31 cellular contexts compared by ENCODE assay signal in genomic region chr2:236246711-236247246, GRCh38. TPM values are rescaled to one million over a fixed set of nuclear protein-coding genes. Genes with fewer than 3 reads are reported as not detected.
"Had no signal": no experiment of that assay in that cellular context is flagged by ENCODE, and none has a peak within 500 bp of the region (broad histone marks: within the 10 kb centered on the region; RNA-seq: fewer than 3 reads in every experiment).

No MANE protein-coding gene starts in this region.

- H3K27ac ChIP-seq: breast epithelium, esophagus squamous epithelium, ovary, prostate gland, skin epidermis, thoracic aorta had no signal

- H3K27me3 ChIP-seq: breast epithelium, ovary had no signal

- H3K36me3 ChIP-seq: breast epithelium, esophagus squamous epithelium, ovary, prostate gland, thoracic aorta had no signal

- H3K4me1 ChIP-seq: breast epithelium, esophagus squamous epithelium, prostate gland had no signal

- ATAC-seq: stimulated activated effector memory CD8-positive, alpha-beta T cell treated with anti-CD3 and anti-CD28 coated beads, Interleukin-12 subunit alpha, Interleukin-12 subunit beta, amount 100 ng/mL, for 72 hours; T-helper 17 cell had no signal

- DNase-seq: activated CD4-positive, alpha-beta memory T cell treated with anti-CD3 and anti-CD28 coated beads for 36 hours; activated CD4-positive, alpha-beta T cell treated with anti-CD3 and anti-CD28 coated beads, Interleukin-2, amount 10 ng/mL, durations not matched to agents 24 days and 14 days; activated CD4-positive, CD25-positive, alpha-beta regulatory T cell treated with anti-CD3 and anti-CD28 coated beads, Interleukin-2, amount 50 U/mL, for 72 hours; activated CD8-positive, alpha-beta memory T cell treated with anti-CD3 and anti-CD28 coated beads, Interleukin-2, amount 50 U/mL, for 4 hours; activated effector memory CD4-positive, alpha-beta T cell treated with anti-CD3 and anti-CD28 coated beads, Interleukin-2, amount 50 U/mL, for 16 hours; activated naive CD4-positive, alpha-beta T cell treated with anti-CD3 and anti-CD28 coated beads, Interleukin-2, amount 10 ng/mL, durations not matched to agents 7 days and 5 days; activated naive CD8-positive, alpha-beta T cell treated with anti-CD3 and anti-CD28 coated beads, Interleukin-2, amount 10 ng/mL, durations not matched to agents 7 days and 5 days; activated T-cell treated with anti-CD3 and anti-CD28 coated beads, Interleukin-2, amount 50 U/mL, for 1 hour; amniotic stem cell; dermis blood vessel endothelial cell; effector CD4-positive, alpha-beta T cell; esophagus squamous epithelium; head of caudate nucleus; kidney glomerular epithelial cell; naive B cell; ovary; stimulated activated CD4-positive, alpha-beta T cell treated with anti-CD3 and anti-CD28 coated beads, Interleukin-4, amount 100 ng/mL, for 24 hours; T-helper 17 cell; T1000; trophoblast cell had no signal

- H3K4me3 ChIP-seq: breast epithelium, esophagus squamous epithelium, ovary, prostate gland, skin epidermis, thoracic aorta had no signal

- H3K9me3 ChIP-seq: breast epithelium, esophagus squamous epithelium, ovary, prostate gland, thoracic aorta had no signal

RNA-seq across cellular contexts. Expression of gene ASB18, which starts 17.4 kb away (rescaled TPM):
- total RNA-seq: activated CD4-positive, alpha-beta memory T cell treated with anti-CD3 and anti-CD28 coated beads for 36 hours; activated CD4-positive, alpha-beta T cell treated with anti-CD3 and anti-CD28 coated beads, Interleukin-2, amount 10 ng/mL, durations not matched to agents 24 days and 14 days; activated CD8-positive, alpha-beta memory T cell treated with anti-CD3 and anti-CD28 coated beads for 36 hours; activated naive CD8-positive, alpha-beta T cell treated with anti-CD3 and anti-CD28 coated beads, Interleukin-2, amount 10 ng/mL, durations not matched to agents 7 days and 5 days; activated T-helper 1 cell treated with anti-CD3 and anti-CD28 coated beads, Interleukin-12 subunit alpha, Interleukin-12 subunit beta, Interleukin-2, Interleukin-4 antibody, amounts not matched to agents 30 ng/mL and 10 ng/mL and 1 ng/mL, durations not matched to agents 14 hours and 24 hours and 36 hours; breast epithelium; dermis blood vessel endothelial cell; esophagus squamous epithelium; liver; mesothelial cell of epicardium; ovary; prostate gland; subcutaneous adipose tissue; T-helper 17 cell; thoracic aorta had no signal
- polyA plus RNA-seq: liver, neural cell, ovary had no signal
